ENCODE assay signal across 8 cellular contexts in genomic region chr13:110912651-110913051, GRCh38. TPM values are rescaled to one million over a fixed set of nuclear protein-coding genes. Genes with fewer than 3 reads are reported as not detected.
A peak's percentile ranks its signal among the peaks of the same experiment; 100 is the strongest.
DNase-seq lines count a peak whose midpoint lies in the region; ATAC-seq and TF ChIP-seq lines count a peak whose summit lies in the region.

No MANE protein-coding gene starts in this region.

- H3K27me3 ChIP-seq in cardiac muscle cell, result no peaks in the 10 kb centered on the region
- H3K27me3 ChIP-seq in iPS-15b (ENCODE audit: control insufficient read depth, insufficient read depth, low read length), result no peaks in the 10 kb centered on the region

- H3K9me3 Mint-ChIP-seq in stimulated activated naive CD8-positive, alpha-beta T cell treated with anti-CD3 and anti-CD28 coated beads, Interleukin-15, amount 100 ng/mL, for 72 hours, result no peaks in the 10 kb centered on the region

- no peaks in the 10 kb centered on the region for H3K27me3 Mint-ChIP-seq in stimulated activated naive CD8-positive, alpha-beta T cell treated with anti-CD3 and anti-CD28 coated beads, Interleukin-15, amount 100 ng/mL, for 72 hours

- H3K9ac ChIP-seq in iPS-15b (ENCODE audit: low read depth, low read length), result peak overlapping the region; percentile 99

- no peaks in the 10 kb centered on the region for H3K9me3 ChIP-seq in cardiac muscle cell (ENCODE audit: low read depth)
- H3K9me3 ChIP-seq in iPS-15b (ENCODE audit: control insufficient read depth, insufficient read depth, low read length), result no peaks in the 10 kb centered on the region

- H3K4me1 ChIP-seq in cardiac muscle cell (ENCODE audit: low read depth) (peaks cover 29% of the 10 kb centered on the region), iPS-15b (ENCODE audit: control insufficient read depth, insufficient read depth, low read length) (peaks cover 40% of the 10 kb centered on the region)

- peak; percentile 39 to 78 for DNase-seq in cardiac muscle cell (ENCODE audit: low read depth in 1 of 2, low spot score in 1 of 2)
- no peak for DNase-seq in cardiac septum (ENCODE audit: low spot score)
- no peak for DNase-seq in stimulated activated naive CD8-positive, alpha-beta T cell treated with anti-CD3 and anti-CD28 coated beads, Interleukin-15, amount 100 ng/mL, for 72 hours
- no peak for DNase-seq in left lobe of liver (ENCODE audit: low spot score)

- H3K27ac Mint-ChIP-seq in stimulated activated naive CD8-positive, alpha-beta T cell treated with anti-CD3 and anti-CD28 coated beads, Interleukin-15, amount 100 ng/mL, for 72 hours, result peak overlapping the region in 1 of 2 donors; percentile 94

- H3K4me1 Mint-ChIP-seq in stimulated activated naive CD8-positive, alpha-beta T cell treated with anti-CD3 and anti-CD28 coated beads, Interleukin-15, amount 100 ng/mL, for 72 hours, result peaks cover 71% of the 10 kb centered on the region

- H3K36me3 ChIP-seq in cardiac muscle cell (no peaks in the 10 kb centered on the region), iPS-15b (ENCODE audit: control insufficient read depth, insufficient read depth, low read length) (no peaks in the 10 kb centered on the region)

- ATAC-seq in stimulated activated naive CD8-positive, alpha-beta T cell treated with anti-CD3 and anti-CD28 coated beads, Interleukin-15, amount 100 ng/mL, for 72 hours, result no peak
- no peak for ATAC-seq in GM21786 (IDR thresholded peaks at IDR 0.05; ENCODE audit: unreplicated experiment)
- ATAC-seq in HG02678 (IDR thresholded peaks at IDR 0.05; ENCODE audit: unreplicated experiment), result no peak
- ATAC-seq in left lobe of liver, result no peak

- intact Hi-C loops in cardiac septum (cut with DNase I), result no loop called here

- peak overlapping the region; percentile 26 to 94 for H3K4me3 Mint-ChIP-seq in stimulated activated naive CD8-positive, alpha-beta T cell treated with anti-CD3 and anti-CD28 coated beads, Interleukin-15, amount 100 ng/mL, for 72 hours

- H3K4me3 ChIP-seq in cardiac muscle cell, result peak overlapping the region; percentile 79
- peak overlapping the region; percentile 94 for H3K4me3 ChIP-seq in WI38 (ENCODE audit: low read depth, low read length)
- peak overlapping the region; percentile 92 for H3K4me3 ChIP-seq in iPS-15b (ENCODE audit: low read depth, low read length)

- peak overlapping the region; percentile 98 for H3K27ac ChIP-seq in cardiac muscle cell

- TF ChIP-seq CTCF in cardiac muscle cell (IDR thresholded peaks at IDR 0.05; ENCODE audit: low read depth, low read length) (no peak), WI38 (IDR thresholded peaks at IDR 0.05; ENCODE audit: low read depth, low read length) (no peak)

RNA-seq across cellular contexts. Expression of gene ANKRD10, which starts 2.2 kb away (rescaled TPM):
- total RNA-seq in cardiac muscle cell, result 125 and 191 TPM in 2 replicates
- polyA plus RNA-seq in cardiac muscle cell, result 127 and 142 TPM in 2 replicates
- total RNA-seq in cardiac septum, result 84.4 TPM
- total RNA-seq in left lobe of liver, result 45.2 TPM

Comparison
In these comparisons a context has a peak if more than half of its experiments do, and no peak if none do; other contexts are left out.
1. DNase-seq: peak in cardiac muscle cell (2 of 2); none in cardiac septum (single experiment), stimulated activated naive CD8-positive, alpha-beta T cell treated with anti-CD3 and anti-CD28 coated beads, Interleukin-15, amount 100 ng/mL, for 72 hours (0 of 2) and left lobe of liver (single experiment).
2. Peak in every context shown above with its lines, with median percentiles within 50 percentile points of each other: H3K4me3 ChIP-seq.